In genomic region chr9:72292184-72292787, GRCh38 we compare ENCODE assay signal across 8 cellular contexts.
DNase-seq lines count a peak whose midpoint lies in the region; ATAC-seq and TF ChIP-seq lines count a peak whose summit lies in the region.

No MANE protein-coding gene starts in this region.

- no peak overlapping the region for H3K9ac ChIP-seq in KMS-11

- H4K20me1 ChIP-seq in KMS-11 (ENCODE audit: insufficient read depth), result no peaks in the 10 kb centered on the region

- CTCF ChIA-PET in GM10248 (lab: Yijun Ruan, JAX), result interaction anchor here (0.8 to 9.2 kb wide), 9 partner anchors 9 to 530 kb away, joined by 3 to 90 read pairs (median 4); no protein-coding TSS in a partner anchor

- TF ChIP-seq POLR2A in adrenal gland (IDR thresholded peaks at IDR 0.05) (no peak), thyroid gland (IDR thresholded peaks at IDR 0.05) (no peak)

- H3K27ac ChIP-seq in KMS-11 (no peak overlapping the region), adrenal gland (peak overlapping the region in 4 of 5 donors; percentile 26 to 65 (median 58)), right cardiac atrium (ENCODE audit: low read length) (no peak overlapping the region), thyroid gland (no peak overlapping the region)

- H3K27me3 ChIP-seq in KMS-11 (ENCODE audit: insufficient read depth, low read depth) (no peaks in the 10 kb centered on the region), adrenal gland (no peaks in the 10 kb centered on the region), right cardiac atrium (ENCODE audit: control insufficient read depth, insufficient read depth) (no peaks in the 10 kb centered on the region), thyroid gland (no peaks in the 10 kb centered on the region)

- H3K79me2 ChIP-seq in KMS-11 (ENCODE audit: insufficient read depth, low read depth), result no peaks in the 10 kb centered on the region

- peak; percentile 41 to 48 for ATAC-seq in right cardiac atrium

- H3K9me3 ChIP-seq in adrenal gland (replicated peaks in 1 of 3), result no peaks in the 10 kb centered on the region
- no peaks in the 10 kb centered on the region for H3K9me3 ChIP-seq in right cardiac atrium (ENCODE audit: control insufficient read depth, low read length)
- H3K9me3 ChIP-seq in thyroid gland, result no peaks in the 10 kb centered on the region

- intact Hi-C loops in adrenal gland (cut with DNase I) (no loop called here), right cardiac atrium (cut with DNase I) (loop anchor here (2.0 to 10.0 kb wide), 4 partner anchors 300 to 533 kb away; no protein-coding TSS in a partner anchor), thyroid gland (cut with DNase I) (no loop called here)

- POLR2A ChIA-PET in GM10248 (lab: Yijun Ruan, JAX), result no interaction called here

- no peak overlapping the region for H2AFZ ChIP-seq in KMS-11 (ENCODE audit: low read depth)

- WGBS in adrenal gland, 4 donors, result 3 to 12% (median 7%) methylated on average over 2 of the region's 2 CpGs
- WGBS in right cardiac atrium, result 19% methylated on average over 2 of the region's 2 CpGs
- 38 to 42% methylated on average over 2 of the region's 2 CpGs for WGBS in thyroid gland, 2 donors

- H3K4me2 ChIP-seq in KMS-11, result no peak overlapping the region

- H3K4me3 ChIP-seq in KMS-11 (IDR thresholded peaks at IDR 0.05; ENCODE audit: insufficient read depth, low read depth, low read length) (no peak overlapping the region), adrenal gland (no peak overlapping the region), right cardiac atrium (ENCODE audit: low read length) (no peak overlapping the region), thyroid gland (replicated peaks in 1 of 3) (no peak overlapping the region)

- H3K4me1 ChIP-seq in KMS-11 (ENCODE audit: low read depth, poor library complexity, severe bottlenecking), result peaks cover 7% of the 10 kb centered on the region
- peaks cover 6 to 16% of the 10 kb centered on the region in 2 donors for H3K4me1 ChIP-seq in adrenal gland (replicated peaks in 1 of 2)
- H3K4me1 ChIP-seq in right cardiac atrium (ENCODE audit: control insufficient read depth, insufficient read depth, low read length), result no peaks in the 10 kb centered on the region
- H3K4me1 ChIP-seq in thyroid gland, result peaks cover 3 to 18% of the 10 kb centered on the region in 2 donors

- TF ChIP-seq CTCF in GM10248 (IDR thresholded peaks at IDR 0.05; ENCODE audit: control extremely low read depth, extremely low read depth, low read depth, missing control alignments), result peak; percentile 56
- TF ChIP-seq CTCF in KMS-11 (conservative IDR thresholded peaks at IDR 0.05; ENCODE audit: low read depth, low read length), result peak; percentile 64
- peak; percentile 39 to 82 (median 68) for TF ChIP-seq CTCF in adrenal gland (IDR thresholded peaks at IDR 0.05)
- TF ChIP-seq CTCF in thyroid gland (IDR thresholded peaks at IDR 0.05), result peak in 5 of 6 experiments; percentile 14 to 67 (median 55)

- DNase-seq in GM10248 (ENCODE audit: extremely low spot score) (peak; percentile 43), adrenal gland (peak in 2 of 7 donors; percentile 13 to 25), right cardiac atrium (no peak), thyroid gland (no peak), ecto neural progenitor cell (ENCODE audit: low spot score) (no peak)
- no peak for DNase-seq in activated CD4-positive, alpha-beta T cell treated with anti-CD3 and anti-CD28 coated beads for 1 hour
- no peak for DNase-seq in stimulated activated CD4-positive, alpha-beta T cell treated with anti-CD3 and anti-CD28 coated beads, Interleukin-4, amount 100 ng/mL, for 24 hours

- H3K36me3 ChIP-seq in KMS-11 (ENCODE audit: insufficient read depth), result no peaks in the 10 kb centered on the region
- no peaks in the 10 kb centered on the region for H3K36me3 ChIP-seq in adrenal gland (replicated peaks in 1 of 2)
- no peaks in the 10 kb centered on the region for H3K36me3 ChIP-seq in thyroid gland

Comparison
In these comparisons a context has a peak if more than half of its experiments do, and no peak if none do; other contexts are left out.
1. H3K27ac ChIP-seq: peak in adrenal gland (4 of 5); none in KMS-11 (single experiment), right cardiac atrium (single experiment) and thyroid gland (0 of 3).
2. intact Hi-C loops: an anchor here in right cardiac atrium (2.0 to 10.0 kb wide); none called in adrenal gland and thyroid gland.
3. Peak in every context shown above with its lines, with median percentiles within 50 percentile points of each other: CTCF ChIP-seq.